Comparison of ENCODE assay signal across 18 cellular contexts in the genomic region with DNA sequence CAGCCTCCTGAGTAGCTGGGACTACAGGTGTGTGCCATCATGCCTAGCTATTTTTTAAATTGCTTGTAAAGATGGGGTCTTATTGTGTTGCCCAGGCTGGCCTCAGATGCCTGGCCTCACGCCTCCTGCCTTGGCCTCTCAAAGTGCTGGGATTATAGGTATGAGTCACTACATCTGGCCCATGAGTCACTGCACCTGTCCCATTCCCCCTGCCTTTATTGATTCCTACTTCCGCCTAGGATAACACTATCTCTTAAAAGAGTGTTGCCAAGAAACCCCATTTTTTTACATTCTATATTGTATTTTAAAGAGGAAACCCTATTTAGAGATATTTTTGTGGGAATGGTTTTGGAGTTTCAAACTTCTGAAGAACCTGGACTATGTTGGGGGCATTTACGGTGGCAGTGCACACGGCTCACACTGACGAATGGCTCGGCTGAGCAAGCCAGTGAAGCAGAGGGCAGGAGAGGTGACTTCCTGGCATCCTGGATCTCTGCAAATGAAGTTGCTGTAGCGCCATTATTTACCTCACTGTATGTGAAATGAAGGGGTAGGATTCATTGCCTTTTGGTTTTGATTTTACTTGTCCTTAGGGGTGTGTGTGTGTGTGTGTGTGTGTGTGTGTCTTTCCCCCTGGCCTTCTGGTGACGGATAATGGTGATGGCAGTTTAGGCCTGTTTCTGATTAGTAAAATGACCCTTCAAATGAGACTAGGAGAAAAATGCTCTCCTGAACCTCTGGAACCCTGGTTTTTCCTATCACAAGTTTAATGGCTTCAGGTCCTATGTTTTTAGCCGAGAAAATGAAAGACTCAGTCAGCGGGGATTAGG. TPM values are rescaled to one million over a fixed set of nuclear protein-coding genes. Genes with fewer than 3 reads are reported as not detected.
DNase-seq lines count a peak whose midpoint lies in the region; ATAC-seq and TF ChIP-seq lines count a peak whose summit lies in the region.
"Had no signal": no experiment of that assay in that cellular context is flagged by ENCODE, and none has a peak within 500 bp of the region (broad histone marks: within the 10 kb centered on the region; RNA-seq: fewer than 3 reads in every experiment).

No MANE protein-coding gene starts in this region.

- H2AFZ ChIP-seq in mammary epithelial cell (ENCODE audit: low read depth, low read length) = no peak overlapping the region

- H3K27ac ChIP-seq in mammary epithelial cell (ENCODE audit: insufficient read depth, low read depth, low read length) = no peak overlapping the region
- H3K27ac ChIP-seq: gastroesophageal sphincter, KMS-11, neutrophil, SK-N-MC had no signal

- DNase-seq in DMS153 (lab: John Stamatoyannopoulos, UW) = peak; percentile 93
- peak; percentile 33 for DNase-seq in M059J (ENCODE audit: low read depth)
- peak; percentile 16 for DNase-seq in mucosa of gallbladder (ENCODE audit: low spot score)
- DNase-seq in NCI-H1694 (lab: John Stamatoyannopoulos, UW) = no peak
- no peak for DNase-seq in NCI-H2081 (lab: John Stamatoyannopoulos, UW)
- no peak for DNase-seq in mammary epithelial cell
- DNase-seq: activated CD8-positive, alpha-beta T cell treated with anti-CD3 and anti-CD28 coated beads for 36 hours; H9; NCI-H187 treated with DMSO at 0.1 percent for 48 hours; NK-92 treated with Interleukin-12 subunit alpha and Interleukin-12 subunit beta, amount 100 ng/mL, for 24 hours; stimulated activated CD4-positive, alpha-beta T cell treated with anti-CD3 and anti-CD28 coated beads, Interleukin-4, amount 100 ng/mL, for 1 hour; trophoblast cell had no signal

- H3K79me2 ChIP-seq in mammary epithelial cell (ENCODE audit: insufficient read depth, low read length) = no peaks in the 10 kb centered on the region

- CTCF ChIA-PET in mammary epithelial cell (lab: Charles Lee; ENCODE audit: low non-redundant PET) = no interaction called here

- no TSS peak for BruUV-seq in mammary epithelial cell (replicated peaks; lab: Mats Ljungman, UMichigan)

- no peaks in the 10 kb centered on the region for H3K27me3 ChIP-seq in mammary epithelial cell (ENCODE audit: insufficient read depth, low read length)
- H3K27me3 ChIP-seq: gastroesophageal sphincter, neutrophil had no signal

- intact Hi-C loops in mammary epithelial cell (cut with micrococcal nuclease) = no loop called here

- ATAC-seq in SK-N-SH treated with all-trans-retinoic acid at 6 μM for 48 hours (peak; percentile 15; the same call in 2 of the 3 replicates), HG03439 (IDR thresholded peaks at IDR 0.05; ENCODE audit: unreplicated experiment) (no peak)
- ATAC-seq: activated CD8-positive, alpha-beta T cell treated with anti-CD3 and anti-CD28 coated beads for 36 hours; gastroesophageal sphincter had no signal

- H3K9ac ChIP-seq in mammary epithelial cell (ENCODE audit: insufficient read depth, low read length) = no peak overlapping the region
- H3K9ac ChIP-seq: KMS-11 had no signal

- H4K20me1 ChIP-seq in mammary epithelial cell (ENCODE audit: insufficient read depth, low read length) = no peaks in the 10 kb centered on the region

- WGBS in mammary epithelial cell (ENCODE audit: low coverage, missing lambda C conversion rate) = 82% methylated on average over 10 of the region's 10 CpGs

- H3K9me3 ChIP-seq in mammary epithelial cell (replicated peaks; ENCODE audit: insufficient read depth, low read length) = peaks cover 3% of the 10 kb centered on the region
- H3K9me3 ChIP-seq: gastroesophageal sphincter, neutrophil had no signal

- in situ Hi-C loops in mammary epithelial cell (cut with MboI; ENCODE audit: low sequenced_read_pairs in 2 of 2) = no loop called here

- no peaks in the 10 kb centered on the region for H3K4me1 ChIP-seq in mammary epithelial cell (ENCODE audit: insufficient read depth, low read length)

- no peak overlapping the region for H3K4me3 ChIP-seq in mammary epithelial cell (replicated peaks in 1 of 3; ENCODE audit: insufficient read depth in 1 of 3, low read depth in 2 of 3, low read length in 3 of 3)
- H3K4me3 ChIP-seq: gastroesophageal sphincter, SK-N-MC had no signal

- TF ChIP-seq CTCF in mammary epithelial cell (conservative IDR thresholded peaks at IDR 0.05 in 1 of 2, IDR thresholded peaks at IDR 0.05 in 1 of 2; ENCODE audit: extremely low read depth in 1 of 2, insufficient read depth in 1 of 2, low read depth in 1 of 2, low read length in 2 of 2) = no peak

- H3K4me2 ChIP-seq in mammary epithelial cell (ENCODE audit: insufficient read depth, low read depth, low read length) = no peak overlapping the region
- H3K4me2 ChIP-seq: KMS-11 had no signal

- H3K36me3 ChIP-seq in mammary epithelial cell (ENCODE audit: insufficient read depth, low read length) = no peaks in the 10 kb centered on the region
- H3K36me3 ChIP-seq: gastroesophageal sphincter, neutrophil had no signal

- dilution Hi-C loops in mammary epithelial cell (cut with HindIII; ENCODE audit: low sequenced_read_pairs) = no loop called here

TF ChIP-seq in SK-N-SH treated with all-trans-retinoic acid at 6 μM for 48 hours, 23 proteins besides CTCF, POLR2A, EP300 and RAD21:
- peak; percentile 51; the same call in 1 of the 2 replicates for TF ChIP-seq TCF4 (CRISPR knock-in tag; IDR thresholded peaks at IDR 0.05; ENCODE audit: borderline replicate concordance)
- TF ChIP-seq CSRNP3 (CRISPR knock-in tag; IDR thresholded peaks at IDR 0.05) = no peak

RNA-seq across cellular contexts. Expression of gene KIF26B, which starts 22.5 kb away (rescaled TPM):
- total RNA-seq in M059J (2014; rRNA removed; shearing (Covaris generic)) = 0.22 and 1.1 TPM in 2 replicates
- 0.32 TPM for total RNA-seq in mucosa of gallbladder
- 10 to 100 TPM in 1 of 2 donors, 1 to 10 TPM in 1; 2.5 to 14.2 TPM for total RNA-seq in mammary epithelial cell
- polyA plus RNA-seq in mammary epithelial cell = 0.20 TPM
- 0.31 TPM for polyA minus RNA-seq in mammary epithelial cell

Comparison
In these comparisons a context has a peak if more than half of its experiments do, and no peak if none do; other contexts are left out.
1. DNase-seq: peak in DMS153 (single experiment), M059J (single experiment) and mucosa of gallbladder (single experiment); none in NCI-H1694 (single experiment), NCI-H2081 (0 of 2) and mammary epithelial cell (single experiment).